In the genomic region with DNA sequence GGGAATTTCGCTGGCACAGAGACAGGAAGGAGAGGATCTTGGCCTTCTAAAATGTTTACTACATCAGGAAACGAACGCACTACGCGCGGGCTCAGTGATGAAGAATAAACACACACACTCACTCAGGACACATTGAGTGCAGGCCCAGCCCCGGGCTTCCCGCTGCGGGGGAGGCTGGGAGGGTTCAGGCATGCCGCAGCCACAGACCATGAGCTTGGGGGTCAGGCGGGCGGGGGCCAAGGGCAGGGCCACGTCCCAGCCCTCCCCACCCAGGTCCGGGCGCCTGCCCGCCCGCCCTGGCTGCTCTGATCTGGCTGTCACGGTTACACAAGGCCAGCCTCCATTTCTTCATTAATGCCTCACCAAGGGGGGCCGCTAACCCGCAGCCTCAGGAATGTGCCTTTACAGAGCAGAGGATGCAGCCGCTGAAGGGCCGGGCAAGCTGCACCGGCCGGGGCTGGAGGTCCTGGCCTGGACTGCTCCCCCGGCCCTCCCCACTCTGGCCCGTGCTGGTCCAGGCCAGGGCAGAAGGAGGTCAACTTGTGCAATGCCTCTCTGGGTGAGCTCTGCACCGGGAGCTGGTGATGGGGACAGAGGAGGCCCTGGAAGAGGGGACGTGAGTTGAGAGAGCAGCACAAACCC, we compare ENCODE assay signal across 8 cellular contexts. TPM values are rescaled to one million over a fixed set of nuclear protein-coding genes. Genes with fewer than 3 reads are reported as not detected.
A peak's percentile ranks its signal among the peaks of the same experiment; 100 is the strongest.
DNase-seq lines count a peak whose midpoint lies in the region; ATAC-seq and TF ChIP-seq lines count a peak whose summit lies in the region.

No MANE protein-coding gene starts in this region.

- no peak overlapping the region for H3K9ac ChIP-seq in PC-3 (ENCODE audit: low read length)

- H3K27ac Mint-ChIP-seq in nephron (peak overlapping the region; percentile 87 to 91 (median 90)), T-cell (no peak overlapping the region)

- no peaks in the 10 kb centered on the region for H4K20me1 ChIP-seq in PC-3 (ENCODE audit: low read length)

- H3K9me3 Mint-ChIP-seq in nephron (no peaks in the 10 kb centered on the region), T-cell (no peaks in the 10 kb centered on the region)

- H3K4me1 ChIP-seq in ACC112 (ENCODE audit: control insufficient read depth, insufficient read depth, low read length, unreplicated experiment) (peaks cover 47% of the 10 kb centered on the region), PC-3 (ENCODE audit: insufficient read depth, low read length) (peaks cover 34% of the 10 kb centered on the region)

- CTCF ChIA-PET in PC-3 (lab: Charles Lee): interaction anchor here (0.5 kb wide), 1 partner anchor 499 kb away, joined by 3 read pairs; a partner anchor contains a TSS
- CTCF ChIA-PET in T-cell (lab: Charles Lee): no interaction called here

- H3K4me3 Mint-ChIP-seq in nephron (no peak overlapping the region), T-cell (no peak overlapping the region)

- H3K36me3 Mint-ChIP-seq in nephron (ENCODE audit: low read depth) (no peaks in the 10 kb centered on the region), T-cell (no peaks in the 10 kb centered on the region)

- peaks cover 13% of the 10 kb centered on the region for H3K4me1 Mint-ChIP-seq in nephron
- H3K4me1 Mint-ChIP-seq in T-cell: peaks cover 11 to 12% (median 12%) of the 10 kb centered on the region in 3 donors

- no peaks in the 10 kb centered on the region for H3K79me2 ChIP-seq in ACC112 (ENCODE audit: control insufficient read depth, insufficient read depth, low read length, unreplicated experiment)
- H3K79me2 ChIP-seq in PC-3 (ENCODE audit: low read length): no peaks in the 10 kb centered on the region

- H3K4me2 ChIP-seq in PC-3 (ENCODE audit: low read length): no peak overlapping the region

- H3K27me3 ChIP-seq in ACC112 (ENCODE audit: insufficient read depth, low read length): no peaks in the 10 kb centered on the region
- H3K27me3 ChIP-seq in PC-3 (ENCODE audit: low read length): no peaks in the 10 kb centered on the region

- POLR2A ChIA-PET in PC-3 (lab: Charles Lee; ENCODE audit: unreplicated experiment) (no interaction called here), T-cell (lab: Charles Lee) (no interaction called here)

- H2AFZ ChIP-seq in ACC112 (ENCODE audit: low read length, unreplicated experiment) (peak overlapping the region; percentile 79), PC-3 (ENCODE audit: low read length) (no peak overlapping the region)

- no peak for ATAC-seq in PC-3
- no peak for ATAC-seq in HG03045 (IDR thresholded peaks at IDR 0.05; ENCODE audit: unreplicated experiment)
- no peak for ATAC-seq in T-cell (replicated peaks in 1 of 4)

- DNase-seq in PC-3: peak; percentile 22
- DNase-seq in fibroblast of peridontal ligament (ENCODE audit: extremely low read depth): peak; percentile 79
- DNase-seq in hippocampal formation (lab: John Stamatoyannopoulos, UW): no peak
- DNase-seq in COLO829 (ENCODE audit: low spot score): no peak
- no peak for DNase-seq in T-cell

- no peaks in the 10 kb centered on the region for H3F3A ChIP-seq in PC-3 (ENCODE audit: low read length, unreplicated experiment)

- TF ChIP-seq CTCF in PC-3 (conservative IDR thresholded peaks at IDR 0.05; ENCODE audit: low read depth, low read length): no peak
- no peak for TF ChIP-seq CTCF in nephron (IDR thresholded peaks at IDR 0.05; ENCODE audit: unreplicated experiment in 3 of 3)

- H3K36me3 ChIP-seq in ACC112 (ENCODE audit: insufficient read depth, low read length) (no peaks in the 10 kb centered on the region), PC-3 (ENCODE audit: low read depth, low read length) (no peaks in the 10 kb centered on the region)

- H3K27me3 Mint-ChIP-seq in nephron (ENCODE audit: low read depth): peaks cover 4% of the 10 kb centered on the region
- H3K27me3 Mint-ChIP-seq in T-cell: peaks cover 4 to 19% of the 10 kb centered on the region in 2 donors

- no TSS peak for BruUV-seq in PC-3 (replicated peaks; lab: Mats Ljungman, UMichigan)

- H3K27ac ChIP-seq in ACC112 (ENCODE audit: low read depth, low read length) (peak overlapping the region; percentile 86), PC-3 (ENCODE audit: low read length) (no peak overlapping the region)

- intact Hi-C loops in PC-3 (cut with micrococcal nuclease): no loop called here

- H3K9me2 ChIP-seq in PC-3 (replicated peaks; ENCODE audit: low read length): no peaks in the 10 kb centered on the region

- no peaks in the 10 kb centered on the region for H3K9me3 ChIP-seq in PC-3 (ENCODE audit: low read length)

- H3K4me3 ChIP-seq in ACC112 (ENCODE audit: low read depth, low read length) (peak overlapping the region; percentile 51), PC-3 (ENCODE audit: low read length) (no peak overlapping the region)

RNA-seq across cellular contexts. Expression of a gene that starts 41.7 kb away (rescaled TPM):
- total RNA-seq in PC-3 (2014; rRNA removed) (5.0 and 5.1 TPM in 2 replicates), T-cell (under 1 TPM in 4 of 5 donors, not detected in 1; 0.30 to 0.98 (median 0.60) TPM)

Comparison
In these comparisons a context has a peak if more than half of its experiments do, and no peak if none do; other contexts are left out.
1. DNase-seq: peak in PC-3 (single experiment) and fibroblast of peridontal ligament (single experiment); none in hippocampal formation (0 of 2), COLO829 (single experiment) and T-cell (0 of 34).
2. H3K27ac Mint-ChIP-seq: peak in nephron (3 of 3); none in T-cell (0 of 2).